Comparison of ENCODE assay signal across 14 cellular contexts in the genomic region with DNA sequence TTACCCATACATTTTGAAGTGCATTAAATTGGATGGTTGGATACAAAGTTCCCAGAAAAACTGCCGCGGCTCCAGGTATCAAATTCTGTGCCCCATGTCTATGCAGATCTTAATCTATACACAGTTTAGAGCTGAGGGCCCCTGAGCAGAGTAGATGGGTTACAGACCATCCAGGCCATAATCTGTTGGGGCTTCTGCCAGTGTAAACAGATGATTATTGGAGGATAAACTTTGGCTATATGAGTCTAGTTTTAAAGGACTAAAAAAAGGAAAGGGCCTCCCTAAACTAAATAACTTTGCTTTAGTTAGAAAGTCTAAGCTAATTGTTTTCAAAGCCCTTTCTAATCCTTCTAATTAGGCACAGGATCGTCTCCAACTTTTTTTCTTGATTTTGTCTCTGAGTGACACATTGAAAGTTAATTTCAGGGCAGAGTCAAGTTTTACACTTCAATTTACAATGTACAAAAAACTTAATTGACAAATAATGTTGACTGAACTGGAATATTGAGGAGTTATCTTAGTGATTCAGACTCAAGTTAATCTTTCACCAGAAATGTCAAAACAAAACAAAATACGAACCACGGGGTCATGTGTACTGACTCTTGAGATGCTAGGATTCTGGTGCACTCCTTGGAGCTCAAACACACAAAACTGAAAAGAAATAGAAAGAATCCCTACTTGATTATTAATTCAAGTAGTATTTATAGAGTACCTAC.
DNase-seq lines count a peak whose midpoint lies in the region; ATAC-seq, FAIRE-seq and TF ChIP-seq lines count a peak whose summit lies in the region.
"Had no signal": no experiment of that assay in that cellular context is flagged by ENCODE, and none has a peak within 500 bp of the region (broad histone marks: within the 10 kb centered on the region; RNA-seq: fewer than 3 reads in every experiment).

No MANE protein-coding gene starts in this region.

- peak overlapping the region; percentile 22 for H3K27ac Mint-ChIP-seq in mesothelial cell of epicardium
- H3K27ac Mint-ChIP-seq in CD4-positive, alpha-beta T cell: no peak overlapping the region
- H3K27ac Mint-ChIP-seq: activated T-helper 2 cell treated with anti-CD3 and anti-CD28 coated beads, Interferon-gamma antibody, Interleukin-2, Interleukin-4, amounts not matched to agents 10 μg/mL and 5 μg/mL and 100 μg/mL, durations not matched to agents 14 hours and 24 hours and 36 hours had no signal

- no peak overlapping the region for H3K4me2 ChIP-seq in K562 (ENCODE audit: insufficient read depth, low read length)

- no peak overlapping the region for H3K9ac ChIP-seq in K562 (ENCODE audit: insufficient read depth in 1 of 2, low read depth in 2 of 2, low read length in 2 of 2)

- no peak overlapping the region for H3K27ac ChIP-seq in K562 (ENCODE audit: extremely low read depth, low read depth, low read length)
- no peak overlapping the region for H3K27ac ChIP-seq in left ventricle myocardium inferior (replicated peaks)
- no peak overlapping the region for H3K27ac ChIP-seq in CD4-positive, alpha-beta T cell (ENCODE audit: low read depth, low read length)
- H3K27ac ChIP-seq: Peyer's patch had no signal

- H3K9me3 Mint-ChIP-seq in mesothelial cell of epicardium: no peaks in the 10 kb centered on the region
- no peaks in the 10 kb centered on the region for H3K9me3 Mint-ChIP-seq in CD4-positive, alpha-beta T cell
- H3K9me3 Mint-ChIP-seq: activated CD4-positive, alpha-beta T cell treated with anti-CD3 and anti-CD28 coated beads, Interleukin-2, amount 10 ng/mL, durations not matched to agents 7 days and 5 days; activated T-helper 2 cell treated with anti-CD3 and anti-CD28 coated beads, Interferon-gamma antibody, Interleukin-2, Interleukin-4, amounts not matched to agents 10 μg/mL and 5 μg/mL and 100 μg/mL, durations not matched to agents 14 hours and 24 hours and 36 hours; brain; memory B cell; stimulated activated effector memory CD8-positive, alpha-beta T cell treated with anti-CD3 and anti-CD28 coated beads, Interleukin-12 subunit alpha, Interleukin-12 subunit beta, amount 100 ng/mL, for 72 hours had no signal

- DNase-seq in GM18507 (ENCODE audit: extremely low spot score, insufficient read length, low read depth) (no peak), K562 (ENCODE audit: extremely low read depth in 1 of 4, low spot score in 3 of 4) (no peak), mesothelial cell of epicardium (ENCODE audit: low spot score in 2 of 2, unreplicated experiment in 2 of 2) (no peak), LoVo (ENCODE audit: low spot score) (no peak), left ventricle myocardium inferior (no peak), cerebellum (ENCODE audit: low spot score) (no peak)
- no peak for DNase-seq in CD4-positive, alpha-beta T cell

- H3K79me2 ChIP-seq in K562 (ENCODE audit: control insufficient read depth, insufficient read depth, low read length): no peaks in the 10 kb centered on the region

- in situ Hi-C loops in K562 (cut with MboI): no loop called here

- H3K27me3 ChIP-seq in K562 (ENCODE audit: control insufficient read depth in 2 of 2, insufficient read depth in 2 of 2, low read length in 2 of 2) (no peaks in the 10 kb centered on the region; a peak in 1 of 5 replicates), left ventricle myocardium inferior (ENCODE audit: low read depth) (no peaks in the 10 kb centered on the region)
- no peaks in the 10 kb centered on the region for H3K27me3 ChIP-seq in CD4-positive, alpha-beta T cell (ENCODE audit: control insufficient read depth, insufficient read depth, low read length)
- H3K27me3 ChIP-seq: Peyer's patch had no signal

- intact Hi-C loops in K562 (cut with micrococcal nuclease) (loop anchor here (2.0 to 10.0 kb wide), 2 partner anchors 51 to 129 kb away; a partner anchor contains a TSS), left ventricle myocardium inferior (cut with micrococcal nuclease) (loop anchor here (10.0 kb wide), 1 partner anchor 551 kb away; no protein-coding TSS in a partner anchor)
- intact Hi-C loops in CD4-positive, alpha-beta T cell (cut with DNase I, micrococcal nuclease): loop anchor here (2.0 to 10.0 kb wide), 4 partner anchors 127 to 897 kb away; no protein-coding TSS in a partner anchor

- peaks cover 19% of the 10 kb centered on the region for H3K27me3 Mint-ChIP-seq in mesothelial cell of epicardium (ENCODE audit: low read depth)
- peaks cover 6% of the 10 kb centered on the region for H3K27me3 Mint-ChIP-seq in CD4-positive, alpha-beta T cell

- ATAC-seq in HG03432 (IDR thresholded peaks at IDR 0.05; ENCODE audit: unreplicated experiment) (peak; percentile 26), K562 (no peak; the same call in 2 of the 3 replicates)
- no peak for ATAC-seq in CD4-positive, alpha-beta T cell (ENCODE audit: poor library complexity)

- H3K4me3 Mint-ChIP-seq in mesothelial cell of epicardium: no peak overlapping the region
- no peak overlapping the region for H3K4me3 Mint-ChIP-seq in CD4-positive, alpha-beta T cell

- POLR2A ChIA-PET in K562 (lab: Yijun Ruan, JAX): interaction anchor here (0.6 to 1.5 kb wide), 5 partner anchors 14 to 1541 kb away, joined by 3 to 5 read pairs (median 3); no protein-coding TSS in a partner anchor
- POLR2A ChIA-PET in CD4-positive, alpha-beta T cell (lab: Charles Lee): interaction anchor here (0.6 to 2.2 kb wide), 10 partner anchors 27 to 895 kb away, joined by 3 to 20 read pairs (median 4); a partner anchor contains a TSS

- CTCF ChIA-PET in K562 (lab: Yijun Ruan, JAX; ENCODE audit: low intra/inter-chr PET ratio): interaction anchor here (0.6 to 0.7 kb wide), 2 partner anchors 29 to 897 kb away, joined by 3 read pairs; no protein-coding TSS in a partner anchor
- CTCF ChIA-PET in CD4-positive, alpha-beta T cell (lab: Charles Lee): interaction anchor here (0.6 to 2.1 kb wide), 27 partner anchors 7 to 1570 kb away, joined by 3 to 9 read pairs (median 4); no protein-coding TSS in a partner anchor

- no peak overlapping the region for H3K4me3 ChIP-seq in K562
- H3K4me3 ChIP-seq in left ventricle myocardium inferior: no peak overlapping the region

- TF ChIP-seq RAD21 in K562 (CRISPR knock-in tag; conservative IDR thresholded peaks at IDR 0.05 in 1 of 2, IDR thresholded peaks at IDR 0.05 in 1 of 2): no peak

- no peak for TF ChIP-seq EP300 in K562 (IDR thresholded peaks at IDR 0.05; ENCODE audit: low read length)

- H3K4me1 ChIP-seq in K562 (replicated peaks in 1 of 2; ENCODE audit: control insufficient read depth in 2 of 2, insufficient read depth in 2 of 2, low read length in 2 of 2): peaks cover 0 to 10% of the 10 kb centered on the region in 2 experiments; a peak in 3 of 5 replicates
- H3K4me1 ChIP-seq in left ventricle myocardium inferior: peaks cover 15% of the 10 kb centered on the region

- H3K4me1 Mint-ChIP-seq in mesothelial cell of epicardium: peaks cover 24% of the 10 kb centered on the region
- H3K4me1 Mint-ChIP-seq in CD4-positive, alpha-beta T cell (ENCODE audit: low read depth): peaks cover 7% of the 10 kb centered on the region

- no peak for TF ChIP-seq POLR2A in K562 (conservative IDR thresholded peaks at IDR 0.05)

- no TSS peak for BruUV-seq in K562 (replicated peaks; lab: Mats Ljungman, UMichigan)

- no peaks in the 10 kb centered on the region for H3K36me3 Mint-ChIP-seq in mesothelial cell of epicardium
- H3K36me3 Mint-ChIP-seq in CD4-positive, alpha-beta T cell (ENCODE audit: low read depth): no peaks in the 10 kb centered on the region
- H3K36me3 Mint-ChIP-seq: brain, memory B cell had no signal

- FAIRE-seq in GM18507 (lab: Jason Lieb, UNC): peak; percentile 56
- no peak for FAIRE-seq in K562 (lab: Jason Lieb, UNC)

- H3K9me3 ChIP-seq in K562 (replicated peaks; ENCODE audit: control insufficient read depth, insufficient read depth, low read depth, low read length) (no peaks in the 10 kb centered on the region), left ventricle myocardium inferior (replicated peaks) (no peaks in the 10 kb centered on the region)
- H3K9me3 ChIP-seq in CD4-positive, alpha-beta T cell (ENCODE audit: control insufficient read depth, low read length): no peaks in the 10 kb centered on the region
- H3K9me3 ChIP-seq: Peyer's patch had no signal

- no peaks in the 10 kb centered on the region for H4K20me1 ChIP-seq in K562 (replicated peaks; ENCODE audit: control insufficient read depth, insufficient read depth, low read length)

- no peaks in the 10 kb centered on the region for H3K9me1 ChIP-seq in K562 (ENCODE audit: control insufficient read depth, insufficient read depth, low read length)

- 4% methylated on average over 5 of the region's 5 CpGs for WGBS in K562 (ENCODE audit: insufficient coverage, low coverage, missing lambda C conversion rate)

- no peaks in the 10 kb centered on the region for H3K36me3 ChIP-seq in K562 (ENCODE audit: control insufficient read depth, insufficient read depth, low read length)
- H3K36me3 ChIP-seq in left ventricle myocardium inferior: no peaks in the 10 kb centered on the region
- H3K36me3 ChIP-seq: Peyer's patch had no signal

- H2AFZ ChIP-seq in K562 (ENCODE audit: low read depth, low read length): peak overlapping the region; percentile 73; the same call in 1 of the 2 replicates

- TF ChIP-seq CTCF in K562 (IDR thresholded peaks at IDR 0.05 in 2 of 3, conservative IDR thresholded peaks at IDR 0.05 in 1 of 3; ENCODE audit: insufficient read depth in 2 of 3, low read depth in 1 of 3, low read length in 3 of 3) (no peak), mesothelial cell of epicardium (IDR thresholded peaks at IDR 0.05; ENCODE audit: unreplicated experiment) (no peak), left ventricle myocardium inferior (IDR thresholded peaks at IDR 0.05; ENCODE audit: borderline replicate concordance) (no peak)
- TF ChIP-seq CTCF in CD4-positive, alpha-beta T cell (IDR thresholded peaks at IDR 0.05): no peak

TF ChIP-seq in K562, 482 proteins besides CTCF, POLR2A, EP300 and RAD21:
- TF ChIP-seq TCF7 (IDR thresholded peaks at IDR 0.05; ENCODE audit: borderline replicate concordance) (no peak), HNRNPUL1 (IDR thresholded peaks at IDR 0.05; ENCODE audit: low read length) (no peak), C11orf30 (IDR thresholded peaks at IDR 0.05; ENCODE audit: low read depth) (no peak), BRF1 (IDR thresholded peaks at IDR 0.05; ENCODE audit: borderline replicate concordance, extremely low read depth, insufficient read length) (no peak)
